In the genomic region with DNA sequence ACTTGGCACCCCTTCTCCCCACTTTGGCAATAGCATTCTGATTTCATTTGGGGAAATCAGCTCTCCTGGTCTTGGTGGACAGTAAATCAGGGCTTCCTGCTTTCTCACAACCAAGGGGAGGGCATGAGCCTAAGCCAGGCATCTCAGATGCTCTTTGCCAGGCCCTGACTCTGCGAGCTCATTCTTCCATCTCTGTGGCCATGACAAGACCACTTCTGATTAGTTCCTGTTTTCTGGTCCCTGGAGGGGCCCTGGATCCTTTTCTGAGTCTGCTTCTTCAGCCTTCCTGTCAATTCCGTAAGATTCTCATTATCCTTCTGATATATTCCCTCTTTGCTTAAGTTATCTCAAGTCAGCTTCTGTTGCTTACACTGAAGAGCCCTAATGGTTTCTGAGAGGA, we compare ENCODE assay signal across 22 cellular contexts.
A peak's percentile ranks its signal among the peaks of the same experiment; 100 is the strongest.
DNase-seq lines count a peak whose midpoint lies in the region; ATAC-seq, FAIRE-seq and TF ChIP-seq lines count a peak whose summit lies in the region.
"Had no signal": no experiment of that assay in that cellular context is flagged by ENCODE, and none has a peak within 500 bp of the region (broad histone marks: within the 10 kb centered on the region; RNA-seq: fewer than 3 reads in every experiment).

No MANE protein-coding gene starts in this region.

- no peak overlapping the region for H3K27ac ChIP-seq in GM12878 (ENCODE audit: control insufficient read depth, insufficient read depth)
- H3K27ac ChIP-seq: GM23248, HL-60, SJSA1 had no signal

- CTCF ChIA-PET in GM12878 (lab: Yijun Ruan, JAX): interaction anchor here (0.9 to 2.4 kb wide), 2 partner anchors 9 to 11 kb away, joined by 3 to 12 read pairs; no protein-coding TSS in a partner anchor

- H3K79me2 ChIP-seq in GM12878 (ENCODE audit: control insufficient read depth, insufficient read depth, low read length): no peaks in the 10 kb centered on the region

- intact Hi-C loops in GM12878 (cut with micrococcal nuclease; ENCODE audit: unreplicated experiment): no loop called here

- H3K4me3 Mint-ChIP-seq in stimulated activated naive B cell treated with anti-CD40 and anti-IgM and Interleukin-4, amounts not matched to agents 10 μg/mL and 1 μg/mL and 100 μg/mL, for 72 hours: no peak overlapping the region
- H3K4me3 Mint-ChIP-seq: CD4-positive, alpha-beta memory T cell had no signal

- RAD21 ChIA-PET in GM12878 (lab: Charles Lee; ENCODE audit: unreplicated experiment): interaction anchor here (1.0 to 2.6 kb wide), 6 partner anchors 11 to 49 kb away, joined by 3 to 12 read pairs (median 4); no protein-coding TSS in a partner anchor

- DNase-seq in NOMO-1 treated with DMSO at 0.1 percent for 48 hours (lab: John Stamatoyannopoulos, UW; ENCODE audit: unreplicated experiment) (peak; percentile 38), NOMO-1 treated with dmso at 0.1 percent for 144 hours (lab: John Stamatoyannopoulos, UW; ENCODE audit: unreplicated experiment) (no peak), Kasumi-1 (lab: John Stamatoyannopoulos, UW) (peak; percentile 14 to 15), GM12878 (ENCODE audit: low read depth, low spot score) (no peak), RPMI8226 (no peak), iPS-NIHi11 (ENCODE audit: low spot score) (no peak), cerebellum (ENCODE audit: low spot score) (no peak)
- DNase-seq in stimulated activated naive B cell treated with anti-CD40 and anti-IgM and Interleukin-4, amounts not matched to agents 10 μg/mL and 1 μg/mL and 100 μg/mL, for 72 hours: no peak
- DNase-seq: 8988T; CD4-positive, alpha-beta memory T cell; EL; GM23248; MG63; NCI-H1694 treated with DMSO at 0.1 percent for 48 hours; NCI-H510A; NCI-H774 had no signal

- H3K9me3 Mint-ChIP-seq in stimulated activated naive B cell treated with anti-CD40 and anti-IgM and Interleukin-4, amounts not matched to agents 10 μg/mL and 1 μg/mL and 100 μg/mL, for 72 hours: no peaks in the 10 kb centered on the region

- in situ Hi-C loops in GM12878 (cut with MboI): no loop called here

- no peak overlapping the region for H3K4me2 ChIP-seq in GM12878 (ENCODE audit: control insufficient read depth, insufficient read depth)

- ATAC-seq in GM12878: peak; percentile 51; the same call in 2 of the 3 replicates
- ATAC-seq in stimulated activated naive B cell treated with anti-CD40 and anti-IgM and Interleukin-4, amounts not matched to agents 10 μg/mL and 1 μg/mL and 100 μg/mL, for 72 hours (replicated peaks): peak; percentile 87 to 94
- ATAC-seq: Panc1 had no signal

- TF ChIP-seq RAD21 in GM12878 (IDR thresholded peaks at IDR 0.05; ENCODE audit: insufficient read depth, low read depth, low read length): no peak

- SMC1A ChIA-PET in GM12878 (lab: Charles Lee; ENCODE audit: uncharacterized antibody, unreplicated experiment): interaction anchor here (0.9 to 3.9 kb wide), 7 partner anchors 9 to 50 kb away, joined by 3 to 24 read pairs (median 6); no protein-coding TSS in a partner anchor

- FAIRE-seq in GM12878 (lab: Jason Lieb, UNC): no peak
- FAIRE-seq: GM12891, GM19239 had no signal

- TF ChIP-seq EP300 in GM12878 (IDR thresholded peaks at IDR 0.05; ENCODE audit: borderline replicate concordance in 1 of 2, control insufficient read depth in 1 of 2, low read depth in 2 of 2, low read length in 2 of 2): no peak

- POLR2A ChIA-PET in GM12878 (lab: Charles Lee): interaction anchor here (0.7 to 1.9 kb wide), 3 partner anchors 10 to 41 kb away, joined by 5 read pairs; no protein-coding TSS in a partner anchor

- H3K4me3 ChIP-seq in GM12878: no peak overlapping the region
- H3K4me3 ChIP-seq: GM23248, HAP-1, MG63, SJSA1 had no signal

- no peak overlapping the region for H3K27ac Mint-ChIP-seq in stimulated activated naive B cell treated with anti-CD40 and anti-IgM and Interleukin-4, amounts not matched to agents 10 μg/mL and 1 μg/mL and 100 μg/mL, for 72 hours

- no peaks in the 10 kb centered on the region for H3K27me3 ChIP-seq in GM12878 (replicated peaks in 1 of 2; ENCODE audit: control insufficient read depth in 2 of 2, insufficient read depth in 2 of 2, low read length in 1 of 2)
- H3K27me3 ChIP-seq: MG63, SJSA1 had no signal

- TF ChIP-seq CTCF in GM12878 (IDR thresholded peaks at IDR 0.05 in 2 of 3, conservative IDR thresholded peaks at IDR 0.05 in 1 of 3; ENCODE audit: control insufficient read depth in 2 of 3, extremely low read depth in 1 of 3, insufficient read depth in 1 of 3, low read depth in 3 of 3, low read length in 3 of 3): no peak

- WGBS in GM12878 (ENCODE audit: insufficient coverage, insufficient replicate concordance, low lambda C conversion rate, missing lambda C conversion rate): 28% methylated on average over 2 of the region's 2 CpGs

- peaks cover 0 to 3% of the 10 kb centered on the region in 2 donors for H3K36me3 Mint-ChIP-seq in stimulated activated naive B cell treated with anti-CD40 and anti-IgM and Interleukin-4, amounts not matched to agents 10 μg/mL and 1 μg/mL and 100 μg/mL, for 72 hours

- no peaks in the 10 kb centered on the region for H3K36me3 ChIP-seq in GM12878 (ENCODE audit: control insufficient read depth in 2 of 2, insufficient read depth in 2 of 2, low read length in 1 of 2)
- H3K36me3 ChIP-seq: HAP-1, MG63, SJSA1 had no signal

- H3K27me3 Mint-ChIP-seq in stimulated activated naive B cell treated with anti-CD40 and anti-IgM and Interleukin-4, amounts not matched to agents 10 μg/mL and 1 μg/mL and 100 μg/mL, for 72 hours: no peaks in the 10 kb centered on the region
- H3K27me3 Mint-ChIP-seq: CD4-positive, alpha-beta memory T cell had no signal

- no TSS peak for BruUV-seq in GM12878 (replicated peaks; lab: Mats Ljungman, UMichigan)

- no peak for TF ChIP-seq POLR2A in GM12878 (IDR thresholded peaks at IDR 0.05; ENCODE audit: low read depth, low read length)

- no peak overlapping the region for H2AFZ ChIP-seq in GM12878 (ENCODE audit: control insufficient read depth, low read depth, low read length)
- H2AFZ ChIP-seq: GM23248 had no signal

- H3K4me1 ChIP-seq in GM12878 (ENCODE audit: control insufficient read depth, insufficient read depth, low read length): peaks cover 5% of the 10 kb centered on the region
- H3K4me1 ChIP-seq: HAP-1 had no signal

- no peaks in the 10 kb centered on the region for H3K9me3 ChIP-seq in GM12878 (replicated peaks; ENCODE audit: control insufficient read depth, insufficient read depth, low read length)
- H3K9me3 ChIP-seq: HAP-1, MG63, SJSA1 had no signal

- no peak overlapping the region for H3K9ac ChIP-seq in GM12878 (ENCODE audit: control insufficient read depth, insufficient read depth, low read length)
- H3K9ac ChIP-seq: GM23248 had no signal

- peaks cover 31 to 43% of the 10 kb centered on the region in 2 donors for H3K4me1 Mint-ChIP-seq in stimulated activated naive B cell treated with anti-CD40 and anti-IgM and Interleukin-4, amounts not matched to agents 10 μg/mL and 1 μg/mL and 100 μg/mL, for 72 hours

- no peaks in the 10 kb centered on the region for H4K20me1 ChIP-seq in GM12878 (ENCODE audit: control insufficient read depth, insufficient read depth)

TF ChIP-seq in GM12878, 131 proteins besides CTCF, POLR2A, EP300 and RAD21:
- no peak for TF ChIP-seq STAT3 (IDR thresholded peaks at IDR 0.05; ENCODE audit: low read depth, low read length)

Comparison
In these comparisons a context has a peak if more than half of its experiments do, and no peak if none do; other contexts are left out.
1. DNase-seq: peak in NOMO-1 treated with DMSO at 0.1 percent for 48 hours (single experiment) and Kasumi-1 (2 of 2); none in NOMO-1 treated with dmso at 0.1 percent for 144 hours (single experiment), GM12878 (single experiment), stimulated activated naive B cell treated with anti-CD40 and anti-IgM and Interleukin-4, amounts not matched to agents 10 μg/mL and 1 μg/mL and 100 μg/mL, for 72 hours (single experiment), RPMI8226 (single experiment), iPS-NIHi11 (single experiment) and cerebellum (single experiment).